Comparison of ENCODE assay signal across 34 cellular contexts in the genomic region with DNA sequence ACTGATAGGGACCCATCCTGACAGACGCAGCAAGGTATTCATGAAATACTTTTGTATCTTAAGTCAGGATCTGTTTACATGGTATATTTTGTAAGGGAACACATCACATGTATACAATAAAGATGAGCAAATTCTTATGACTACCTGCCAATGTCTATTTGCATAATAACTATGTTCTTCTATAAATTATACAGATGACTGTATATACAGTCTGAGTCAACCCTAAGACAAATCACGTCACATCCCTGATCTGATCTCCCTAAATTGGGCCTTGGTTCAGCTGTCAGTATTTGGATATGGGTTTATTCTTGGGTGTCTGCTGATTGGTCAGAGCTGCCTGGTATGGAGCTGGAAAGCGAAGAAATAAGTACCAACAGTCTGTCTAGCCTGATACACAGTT.
A peak's percentile ranks its signal among the peaks of the same experiment; 100 is the strongest.
DNase-seq lines count a peak whose midpoint lies in the region; ATAC-seq and TF ChIP-seq lines count a peak whose summit lies in the region.
"Had no signal": no experiment of that assay in that cellular context is flagged by ENCODE, and none has a peak within 500 bp of the region (broad histone marks: within the 10 kb centered on the region; RNA-seq: fewer than 3 reads in every experiment).

No MANE protein-coding gene starts in this region.

- DNase-seq in LNCaP clone FGC (ENCODE audit: low read depth) (peak; percentile 58), PC-3 (peak; percentile 31), foreskin keratinocyte (peak in 1 of 2 donors; percentile 1), T-helper 1 cell (no peak), WTC11 (ENCODE audit: low spot score) (no peak), globus pallidus (ENCODE audit: low spot score) (no peak)
- DNase-seq: 8988T; ACHN; AML-193; BE2C; C1 segment of cervical spinal cord; Caco-2; Calu3; CD4-positive, alpha-beta memory T cell; CD4-positive, alpha-beta T cell; CD4-positive, CD25-positive, alpha-beta regulatory T cell; CD8-positive, alpha-beta memory T cell; CD8-positive, alpha-beta T cell; COR-L47; DMS 273 treated with DMSO at 0.1 percent for 48 hours; DMS153; DMS53; DMS79; DMS79 treated with DMSO at 0.1 percent for 48 hours; DND-41; EL had no signal

- no peak overlapping the region for H3K9ac ChIP-seq in PC-3 (ENCODE audit: low read length)
- H3K9ac ChIP-seq: BLaER1; BLaER1 treated with 17β-estradiol and CSF1 and Interleukin-3, amounts not matched to agents 10 nM and 100 nM had no signal

- H3K4me2 ChIP-seq in PC-3 (ENCODE audit: low read length) = no peak overlapping the region
- H3K4me2 ChIP-seq: A549; BLaER1; BLaER1 treated with 17β-estradiol and CSF1 and Interleukin-3, amounts not matched to agents 10 nM and 100 nM had no signal

- H3K27me3 Mint-ChIP-seq in WTC11 (ENCODE audit: low read depth) = no peaks in the 10 kb centered on the region
- H3K27me3 Mint-ChIP-seq: B cell; CD4-positive, alpha-beta memory T cell; CD4-positive, alpha-beta T cell; CD4-positive, CD25-positive, alpha-beta regulatory T cell; CD8-positive, alpha-beta memory T cell had no signal

- TF ChIP-seq CTCF in 22Rv1 (IDR thresholded peaks at IDR 0.05) = no peak
- TF ChIP-seq CTCF in LNCaP clone FGC (IDR thresholded peaks at IDR 0.05; ENCODE audit: control insufficient read depth, extremely low read depth, insufficient read depth) = no peak
- no peak for TF ChIP-seq CTCF in PC-3 (conservative IDR thresholded peaks at IDR 0.05; ENCODE audit: low read depth, low read length)
- TF ChIP-seq CTCF in foreskin keratinocyte (conservative IDR thresholded peaks at IDR 0.05) = no peak
- no peak for TF ChIP-seq CTCF in WTC11 (IDR thresholded peaks at IDR 0.05)

- no peak overlapping the region for H3K4me3 Mint-ChIP-seq in WTC11
- H3K4me3 Mint-ChIP-seq: B cell; CD14-positive monocyte; CD4-positive, alpha-beta memory T cell; CD4-positive, alpha-beta T cell; CD4-positive, CD25-positive, alpha-beta regulatory T cell; CD8-positive, alpha-beta memory T cell; CD8-positive, alpha-beta T cell had no signal

- no TSS peak for BruUV-seq in PC-3 (replicated peaks; lab: Mats Ljungman, UMichigan)

- H3K4me3 ChIP-seq in LNCaP clone FGC (ENCODE audit: low read depth, low read length) (no peak overlapping the region), PC-3 (ENCODE audit: low read length) (no peak overlapping the region)
- H3K4me3 ChIP-seq: A549; BLaER1; BLaER1 treated with 17β-estradiol and CSF1 and Interleukin-3, amounts not matched to agents 10 nM and 100 nM had no signal

- no peaks in the 10 kb centered on the region for H3K36me3 ChIP-seq in PC-3 (ENCODE audit: low read depth, low read length)
- H3K36me3 ChIP-seq: BE2C; BLaER1; BLaER1 treated with 17β-estradiol and CSF1 and Interleukin-3, amounts not matched to agents 10 nM and 100 nM had no signal

- H3K36me3 Mint-ChIP-seq in WTC11 = no peaks in the 10 kb centered on the region
- H3K36me3 Mint-ChIP-seq: CD14-positive monocyte; CD4-positive, alpha-beta memory T cell; CD4-positive, CD25-positive, alpha-beta regulatory T cell; CD8-positive, alpha-beta memory T cell; CD8-positive, alpha-beta T cell had no signal

- no peaks in the 10 kb centered on the region for H3K9me3 Mint-ChIP-seq in WTC11
- H3K9me3 Mint-ChIP-seq: CD4-positive, alpha-beta T cell had no signal

- H3K9me3 ChIP-seq in PC-3 (ENCODE audit: low read length) = no peaks in the 10 kb centered on the region
- H3K9me3 ChIP-seq: A549, BE2C, BLaER1, Caco-2 had no signal

- no peaks in the 10 kb centered on the region for H3F3A ChIP-seq in PC-3 (ENCODE audit: low read length, unreplicated experiment)

- intact Hi-C loops in PC-3 (cut with micrococcal nuclease) = no loop called here

- ATAC-seq in PC-3 (peak; percentile 88), foreskin keratinocyte (peak; percentile 18), HG03097 (IDR thresholded peaks at IDR 0.05; ENCODE audit: low FRiP score, unreplicated experiment) (no peak), WTC11 (no peak)
- ATAC-seq: A549; CD8-positive, alpha-beta T cell had no signal

- no peaks in the 10 kb centered on the region for H3K9me2 ChIP-seq in PC-3 (replicated peaks; ENCODE audit: low read length)

- no peak overlapping the region for H2AFZ ChIP-seq in PC-3 (ENCODE audit: low read length)

- H3K27me3 ChIP-seq in PC-3 (ENCODE audit: low read length) (no peaks in the 10 kb centered on the region), foreskin keratinocyte (no peaks in the 10 kb centered on the region)
- H3K27me3 ChIP-seq: BE2C had no signal

- H3K79me2 ChIP-seq in PC-3 (ENCODE audit: low read length) = no peaks in the 10 kb centered on the region

- H3K4me1 Mint-ChIP-seq in WTC11 = no peaks in the 10 kb centered on the region
- H3K4me1 Mint-ChIP-seq: B cell; CD14-positive monocyte; CD4-positive, alpha-beta memory T cell; CD4-positive, CD25-positive, alpha-beta regulatory T cell; CD8-positive, alpha-beta memory T cell had no signal

- H3K27ac ChIP-seq in 22Rv1 (peak overlapping the region; percentile 26; the same call in 1 of the 2 replicates), PC-3 (ENCODE audit: low read length) (no peak overlapping the region), foreskin keratinocyte (no peak overlapping the region)
- H3K27ac ChIP-seq: A549; BLaER1; BLaER1 treated with 17β-estradiol and CSF1 and Interleukin-3, amounts not matched to agents 10 nM and 100 nM; C4-2B had no signal

- CTCF ChIA-PET in PC-3 (lab: Charles Lee) = no interaction called here
- CTCF ChIA-PET in WTC11 (lab: Charles Lee) = no interaction called here

- POLR2A ChIA-PET in PC-3 (lab: Charles Lee; ENCODE audit: unreplicated experiment) (interaction anchor here (0.5 kb wide), 1 partner anchor 483 kb away, joined by 3 read pairs; no protein-coding TSS in a partner anchor), WTC11 (lab: Charles Lee) (no interaction called here)

- H3K27ac Mint-ChIP-seq in WTC11 = no peak overlapping the region
- H3K27ac Mint-ChIP-seq: B cell; CD14-positive monocyte; CD4-positive, alpha-beta memory T cell; CD4-positive, alpha-beta T cell; CD4-positive, CD25-positive, alpha-beta regulatory T cell; CD8-positive, alpha-beta memory T cell; CD8-positive, alpha-beta T cell had no signal

- H3K4me1 ChIP-seq in PC-3 (ENCODE audit: insufficient read depth, low read length) (no peaks in the 10 kb centered on the region), foreskin keratinocyte (no peaks in the 10 kb centered on the region)
- H3K4me1 ChIP-seq: A549; BE2C; BLaER1; BLaER1 treated with 17β-estradiol and CSF1 and Interleukin-3, amounts not matched to agents 10 nM and 100 nM; Caco-2 had no signal

- H4K20me1 ChIP-seq in PC-3 (ENCODE audit: low read length) = no peaks in the 10 kb centered on the region
- H4K20me1 ChIP-seq: BLaER1; BLaER1 treated with 17β-estradiol and CSF1 and Interleukin-3, amounts not matched to agents 10 nM and 100 nM had no signal

TF ChIP-seq in WTC11, 78 proteins besides CTCF, POLR2A, EP300 and RAD21:
- TF ChIP-seq ZNF423 (CRISPR knock-in tag; IDR thresholded peaks at IDR 0.05) (no peak), ZNF219 (CRISPR knock-in tag; IDR thresholded peaks at IDR 0.05; ENCODE audit: borderline replicate concordance) (no peak), MYBL2 (CRISPR knock-in tag; IDR thresholded peaks at IDR 0.05) (no peak), ATF2 (CRISPR knock-in tag; IDR thresholded peaks at IDR 0.05; ENCODE audit: borderline replicate concordance, low read depth) (no peak), NFYB (CRISPR knock-in tag; conservative IDR thresholded peaks at IDR 0.05; ENCODE audit: low read depth) (no peak), NFE2L1 (CRISPR knock-in tag; IDR thresholded peaks at IDR 0.05) (no peak), GABPB1 (CRISPR knock-in tag; IDR thresholded peaks at IDR 0.05) (no peak), EMX1 (CRISPR knock-in tag; IDR thresholded peaks at IDR 0.05) (no peak), NR1H2 (CRISPR knock-in tag; IDR thresholded peaks at IDR 0.05) (no peak), GTF2I (CRISPR knock-in tag; conservative IDR thresholded peaks at IDR 0.05) (no peak)
- TF ChIP-seq, protein P1, sequence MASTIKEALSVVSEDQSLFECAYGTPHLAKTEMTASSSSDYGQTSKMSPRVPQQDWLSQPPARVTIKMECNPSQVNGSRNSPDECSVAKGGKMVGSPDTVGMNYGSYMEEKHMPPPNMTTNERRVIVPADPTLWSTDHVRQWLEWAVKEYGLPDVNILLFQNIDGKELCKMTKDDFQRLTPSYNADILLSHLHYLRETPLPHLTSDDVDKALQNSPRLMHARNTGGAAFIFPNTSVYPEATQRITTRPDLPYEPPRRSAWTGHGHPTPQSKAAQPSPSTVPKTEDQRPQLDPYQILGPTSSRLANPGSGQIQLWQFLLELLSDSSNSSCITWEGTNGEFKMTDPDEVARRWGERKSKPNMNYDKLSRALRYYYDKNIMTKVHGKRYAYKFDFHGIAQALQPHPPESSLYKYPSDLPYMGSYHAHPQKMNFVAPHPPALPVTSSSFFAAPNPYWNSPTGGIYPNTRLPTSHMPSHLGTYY (CRISPR knock-in tag; IDR thresholded peaks at IDR 0.05) = no peak
TF ChIP-seq in WTC11: peak in this region for 0.

Comparison
In these comparisons a context has a peak if more than half of its experiments do, and no peak if none do; other contexts are left out.
1. DNase-seq: peak in LNCaP clone FGC (single experiment) and PC-3 (single experiment); none in T-helper 1 cell (0 of 5), WTC11 (single experiment) and globus pallidus (single experiment).
2. ATAC-seq: peak in PC-3 (single experiment) and foreskin keratinocyte (single experiment); none in HG03097 (single experiment) and WTC11 (single experiment).